In genomic region chr12:53205747-53206146, GRCh38 we compare ENCODE assay signal across 9 cellular contexts. TPM values are rescaled to one million over a fixed set of nuclear protein-coding genes. Genes with fewer than 3 reads are reported as not detected.
A peak's percentile ranks its signal among the peaks of the same experiment; 100 is the strongest.
DNase-seq lines count a peak whose midpoint lies in the region; ATAC-seq, FAIRE-seq and TF ChIP-seq lines count a peak whose summit lies in the region.
"Had no signal": no experiment of that assay in that cellular context is flagged by ENCODE, and none has a peak within 500 bp of the region (broad histone marks: within the 10 kb centered on the region; RNA-seq: fewer than 3 reads in every experiment).

No MANE protein-coding gene starts in this region.

- peaks cover 43% of the 10 kb centered on the region for H3K4me1 ChIP-seq in adipocyte (ENCODE audit: control insufficient read depth, insufficient read depth, low read length)

- H3K27me3 ChIP-seq in adipocyte (replicated peaks; ENCODE audit: control insufficient read depth, insufficient read depth, low read length): no peaks in the 10 kb centered on the region
- H3K27me3 ChIP-seq: dorsolateral prefrontal cortex had no signal

- peak; percentile 52 for DNase-seq in RCC 7860 (ENCODE audit: low spot score)
- peak; percentile 95 for DNase-seq in adipocyte (ENCODE audit: low read depth)
- no peak for DNase-seq in osteocyte (ENCODE audit: extremely low spot score, unreplicated experiment)
- DNase-seq in NCI-H187 treated with DMSO at 0.1 percent for 48 hours (lab: John Stamatoyannopoulos, UW): no peak
- DNase-seq in DMS53 (lab: John Stamatoyannopoulos, UW): no peak
- no peak for DNase-seq in NCI-H524 (lab: John Stamatoyannopoulos, UW)

- no peak overlapping the region for H3K4me3 Mint-ChIP-seq in osteocyte (ENCODE audit: unreplicated experiment)

- peaks cover 3% of the 10 kb centered on the region for H3K36me3 ChIP-seq in adipocyte (ENCODE audit: control insufficient read depth, insufficient read depth, low read length, severe bottlenecking)

- FAIRE-seq in RCC 7860 (lab: Jason Lieb, UNC): no peak

- ATAC-seq in GM18873 (IDR thresholded peaks at IDR 0.05; ENCODE audit: low FRiP score, unreplicated experiment): peak; percentile 55
- ATAC-seq in HG02938 (IDR thresholded peaks at IDR 0.05; ENCODE audit: unreplicated experiment): peak; percentile 53

- no peaks in the 10 kb centered on the region for H3K27me3 Mint-ChIP-seq in osteocyte (ENCODE audit: unreplicated experiment)

- H3K4me1 Mint-ChIP-seq in osteocyte (ENCODE audit: unreplicated experiment): peaks cover 20% of the 10 kb centered on the region

- peak overlapping the region; percentile 61 for H3K27ac Mint-ChIP-seq in osteocyte (ENCODE audit: unreplicated experiment)

- peaks cover 8% of the 10 kb centered on the region for H3K36me3 Mint-ChIP-seq in osteocyte (ENCODE audit: unreplicated experiment)

- no peak for TF ChIP-seq CTCF in osteocyte (IDR thresholded peaks at IDR 0.05)

- H3K9ac ChIP-seq in adipocyte (ENCODE audit: low read length): peak overlapping the region; percentile 74

- no peaks in the 10 kb centered on the region for H3K9me3 Mint-ChIP-seq in osteocyte (ENCODE audit: unreplicated experiment)

- no peaks in the 10 kb centered on the region for H3K9me3 ChIP-seq in adipocyte (ENCODE audit: control insufficient read depth, low read length)

- H3K4me3 ChIP-seq in adipocyte (ENCODE audit: low read length): no peak overlapping the region
- H3K4me3 ChIP-seq: dorsolateral prefrontal cortex had no signal

RNA-seq across cellular contexts. Expression of gene ITGB7, which starts 1.3 kb away (rescaled TPM):
- 0.83 TPM in 1 of 2 replicates, not detected in the other for total RNA-seq in osteocyte

RNA-seq across cellular contexts. Expression of gene CSAD, which starts 25.0 kb away (rescaled TPM):
- 45.0 and 47.0 TPM in 2 replicates for total RNA-seq in osteocyte

RNA-seq across cellular contexts. Expression of gene ZNF740, which starts 25.2 kb away (rescaled TPM):
- total RNA-seq in osteocyte: 39.6 and 55.4 TPM in 2 replicates

RNA-seq across cellular contexts. Expression of gene RARG, which starts 26.3 kb away (rescaled TPM):
- 31.6 and 34.9 TPM in 2 replicates for total RNA-seq in osteocyte

Comparison
In these comparisons a context has a peak if more than half of its experiments do, and no peak if none do; other contexts are left out.
1. DNase-seq: peak in RCC 7860 (single experiment) and adipocyte (single experiment); none in osteocyte (single experiment), NCI-H187 treated with DMSO at 0.1 percent for 48 hours (single experiment), DMS53 (single experiment) and NCI-H524 (0 of 2).